In genomic region chr15:60477164-60477563, GRCh38 we compare ENCODE assay signal across 10 cellular contexts. TPM values are rescaled to one million over a fixed set of nuclear protein-coding genes. Genes with fewer than 3 reads are reported as not detected.
DNase-seq lines count a peak whose midpoint lies in the region; ATAC-seq and TF ChIP-seq lines count a peak whose summit lies in the region.
"Had no signal": no experiment of that assay in that cellular context is flagged by ENCODE, and none has a peak within 500 bp of the region (broad histone marks: within the 10 kb centered on the region; RNA-seq: fewer than 3 reads in every experiment).

No MANE protein-coding gene starts in this region.

- no peaks in the 10 kb centered on the region for H3K27me3 ChIP-seq in CD8-positive, alpha-beta memory T cell (ENCODE audit: insufficient read depth, low read length, poor library complexity, severe bottlenecking)
- no peaks in the 10 kb centered on the region for H3K27me3 ChIP-seq in HUES48 (ENCODE audit: control insufficient read depth, insufficient read depth, low read length)

- H3K36me3 Mint-ChIP-seq in CD8-positive, alpha-beta memory T cell = peaks cover 5 to 49% (median 11%) of the 10 kb centered on the region in 3 donors
- peaks cover 24% of the 10 kb centered on the region for H3K36me3 Mint-ChIP-seq in activated naive CD8-positive, alpha-beta T cell treated with anti-CD3 and anti-CD28 coated beads, Interleukin-2, amount 50 U/mL, for 24 hours (ENCODE audit: low read depth)
- peaks cover 27% of the 10 kb centered on the region for H3K36me3 Mint-ChIP-seq in nephron progenitor cell (ENCODE audit: low read depth)

- CTCF ChIA-PET in CD8-positive, alpha-beta memory T cell (lab: Charles Lee) = interaction anchor here (1.3 kb wide), 1 partner anchor 118 kb away, joined by 4 read pairs; no protein-coding TSS in a partner anchor

- no peak overlapping the region for H3K27ac ChIP-seq in CD8-positive, alpha-beta memory T cell (ENCODE audit: low read depth, low read length)
- no peak overlapping the region for H3K27ac ChIP-seq in HUES48 (ENCODE audit: low read depth, low read length)

- no peaks in the 10 kb centered on the region for H3K9me3 Mint-ChIP-seq in CD8-positive, alpha-beta memory T cell
- no peaks in the 10 kb centered on the region for H3K9me3 Mint-ChIP-seq in activated naive CD8-positive, alpha-beta T cell treated with anti-CD3 and anti-CD28 coated beads, Interleukin-2, amount 50 U/mL, for 24 hours
- no peaks in the 10 kb centered on the region for H3K9me3 Mint-ChIP-seq in nephron progenitor cell
- H3K9me3 Mint-ChIP-seq: activated B cell treated with CpG ODN at 0.5 μM for 24 hours had no signal

- no peaks in the 10 kb centered on the region for H3K9me3 ChIP-seq in CD8-positive, alpha-beta memory T cell (ENCODE audit: low read length)
- no peaks in the 10 kb centered on the region for H3K9me3 ChIP-seq in HUES48 (ENCODE audit: control insufficient read depth, insufficient read depth, low read length)

- no peak for ATAC-seq in activated naive CD8-positive, alpha-beta T cell treated with anti-CD3 and anti-CD28 coated beads, Interleukin-2, amount 50 U/mL, for 24 hours

- no peak overlapping the region for H3K4me3 ChIP-seq in CD8-positive, alpha-beta memory T cell (ENCODE audit: low read length)
- peak overlapping the region; percentile 94 for H3K4me3 ChIP-seq in HUES48 (ENCODE audit: low read depth, low read length)

- peaks cover 48 to 77% (median 74%) of the 10 kb centered on the region in 3 donors for H3K4me1 Mint-ChIP-seq in CD8-positive, alpha-beta memory T cell
- H3K4me1 Mint-ChIP-seq in activated naive CD8-positive, alpha-beta T cell treated with anti-CD3 and anti-CD28 coated beads, Interleukin-2, amount 50 U/mL, for 24 hours = peaks cover 57% of the 10 kb centered on the region
- peaks cover 45% of the 10 kb centered on the region for H3K4me1 Mint-ChIP-seq in nephron progenitor cell

- no peak for DNase-seq in CD8-positive, alpha-beta memory T cell
- DNase-seq in activated naive CD8-positive, alpha-beta T cell treated with anti-CD3 and anti-CD28 coated beads, Interleukin-2, amount 50 U/mL, for 24 hours = no peak
- DNase-seq in nephron progenitor cell (no peak), GM13977 (ENCODE audit: low spot score) (no peak), NCI-H2171 treated with DMSO at 0.1 percent for 48 hours (lab: John Stamatoyannopoulos, UW) (no peak), AG08395 (ENCODE audit: low spot score) (no peak)
- DNase-seq: activated B cell treated with CpG ODN at 0.5 μM for 24 hours; amygdala; stimulated activated naive CD4-positive, alpha-beta T cell treated with Interleukin-2 at 50 U/mL for 16 hours had no signal

- H3K27ac Mint-ChIP-seq in CD8-positive, alpha-beta memory T cell = peak overlapping the region in 3 of 8 donors; percentile 6 to 98 (median 97)
- H3K27ac Mint-ChIP-seq in activated naive CD8-positive, alpha-beta T cell treated with anti-CD3 and anti-CD28 coated beads, Interleukin-2, amount 50 U/mL, for 24 hours = no peak overlapping the region
- no peak overlapping the region for H3K27ac Mint-ChIP-seq in nephron progenitor cell

- POLR2A ChIA-PET in CD8-positive, alpha-beta memory T cell (lab: Charles Lee) = interaction anchor here (2.8 kb wide), 1 partner anchor 79 kb away, joined by 9 read pairs; the partner anchor contains the start of gene ANXA2

- H3K27me3 Mint-ChIP-seq in CD8-positive, alpha-beta memory T cell = peaks cover 0 to 2% of the 10 kb centered on the region in 2 donors
- peaks cover 4% of the 10 kb centered on the region for H3K27me3 Mint-ChIP-seq in activated naive CD8-positive, alpha-beta T cell treated with anti-CD3 and anti-CD28 coated beads, Interleukin-2, amount 50 U/mL, for 24 hours
- H3K27me3 Mint-ChIP-seq in nephron progenitor cell (ENCODE audit: low read depth, poor library complexity) = no peaks in the 10 kb centered on the region
- H3K27me3 Mint-ChIP-seq: activated B cell treated with CpG ODN at 0.5 μM for 24 hours had no signal

- no peak for TF ChIP-seq CTCF in nephron progenitor cell (IDR thresholded peaks at IDR 0.05)
- no peak for TF ChIP-seq CTCF in GM13977 (IDR thresholded peaks at IDR 0.05; ENCODE audit: extremely low read depth, insufficient read depth, missing control alignments)

- no peaks in the 10 kb centered on the region for H3K36me3 ChIP-seq in CD8-positive, alpha-beta memory T cell (ENCODE audit: insufficient read depth, low read length)
- H3K36me3 ChIP-seq in HUES48 (ENCODE audit: control insufficient read depth, insufficient read depth, low read length) = peaks cover 53% of the 10 kb centered on the region

- peaks cover 35% of the 10 kb centered on the region for H3K4me1 ChIP-seq in CD8-positive, alpha-beta memory T cell (ENCODE audit: insufficient read depth, low read length)
- peaks cover 29% of the 10 kb centered on the region for H3K4me1 ChIP-seq in HUES48 (ENCODE audit: control insufficient read depth, insufficient read depth, low read length)

- in situ Hi-C loops in GM13977 (cut with MboI; ENCODE audit: low pct_unique_long_range_greater_than_20kb, low sequenced_read_pairs, unreplicated experiment) = no loop called here

- H3K4me3 Mint-ChIP-seq in CD8-positive, alpha-beta memory T cell = peak overlapping the region in 4 of 7 donors; percentile 20 to 99 (median 96)
- H3K4me3 Mint-ChIP-seq in activated naive CD8-positive, alpha-beta T cell treated with anti-CD3 and anti-CD28 coated beads, Interleukin-2, amount 50 U/mL, for 24 hours = peak overlapping the region; percentile 98
- H3K4me3 Mint-ChIP-seq in nephron progenitor cell = peak overlapping the region; percentile 98

- H3K9ac ChIP-seq in HUES48 (ENCODE audit: low read depth, low read length) = no peak overlapping the region

RNA-seq across cellular contexts. Expression of gene ICE2, which starts 1.8 kb away (rescaled TPM):
- 10 to 100 TPM; 51.7 to 59.5 TPM for total RNA-seq in CD8-positive, alpha-beta memory T cell
- 57.5 TPM for polyA plus RNA-seq in CD8-positive, alpha-beta memory T cell
